ENCODE assay signal across 13 cellular contexts in genomic region chr5:68740204-68740910, GRCh38.
A peak's percentile ranks its signal among the peaks of the same experiment; 100 is the strongest.
DNase-seq lines count a peak whose midpoint lies in the region; ATAC-seq, FAIRE-seq and TF ChIP-seq lines count a peak whose summit lies in the region.
"Had no signal": no experiment of that assay in that cellular context is flagged by ENCODE, and none has a peak within 500 bp of the region (broad histone marks: within the 10 kb centered on the region; RNA-seq: fewer than 3 reads in every experiment).

No MANE protein-coding gene starts in this region.

- H3K4me3 ChIP-seq in liver (ENCODE audit: low read depth in 1 of 3, low read length in 3 of 3): no peak overlapping the region
- no peak overlapping the region for H3K4me3 ChIP-seq in HepG2 (replicated peaks in 1 of 3; ENCODE audit: insufficient read depth in 1 of 3, low read depth in 2 of 3, low read length in 3 of 3)
- H3K4me3 ChIP-seq in Peyer's patch: no peak overlapping the region
- no peak overlapping the region for H3K4me3 ChIP-seq in left lung
- H3K4me3 ChIP-seq: uterus had no signal

- H4K20me1 ChIP-seq in HepG2 (ENCODE audit: insufficient read depth, low read length): no peaks in the 10 kb centered on the region

- H3K27me3 ChIP-seq in liver (ENCODE audit: control insufficient read depth in 4 of 4, insufficient read depth in 4 of 4, low read length in 3 of 4) (no peaks in the 10 kb centered on the region), HepG2 (ENCODE audit: control insufficient read depth in 1 of 2, insufficient read depth in 2 of 2, low read length in 2 of 2) (no peaks in the 10 kb centered on the region), Peyer's patch (no peaks in the 10 kb centered on the region), left lung (no peaks in the 10 kb centered on the region)
- H3K27me3 ChIP-seq: uterus had no signal

- no peak overlapping the region for H3K4me3 Mint-ChIP-seq in stimulated activated naive B cell treated with anti-CD40 and anti-IgM and Interleukin-4, amounts not matched to agents 10 μg/mL and 1 μg/mL and 100 μg/mL, for 72 hours
- H3K4me3 Mint-ChIP-seq: central memory CD8-positive, alpha-beta T cell had no signal

- peaks cover 21% of the 10 kb centered on the region in 2 donors for H3K27me3 Mint-ChIP-seq in stimulated activated naive B cell treated with anti-CD40 and anti-IgM and Interleukin-4, amounts not matched to agents 10 μg/mL and 1 μg/mL and 100 μg/mL, for 72 hours
- H3K27me3 Mint-ChIP-seq: central memory CD8-positive, alpha-beta T cell had no signal

- TF ChIP-seq EP300 in HepG2 (IDR thresholded peaks at IDR 0.05; ENCODE audit: low read depth in 2 of 2, low read length in 2 of 2) (no peak), HepG2 (CRISPR knock-in tag; IDR thresholded peaks at IDR 0.05; ENCODE audit: borderline replicate concordance) (no peak)

- H3K4me2 ChIP-seq in HepG2 (ENCODE audit: low read depth, low read length): no peak overlapping the region

- no peak for TF ChIP-seq POLR2A in HepG2 (IDR thresholded peaks at IDR 0.05; ENCODE audit: insufficient read depth in 1 of 2, low read depth in 2 of 2, low read length in 2 of 2)
- TF ChIP-seq POLR2A in Peyer's patch (IDR thresholded peaks at IDR 0.05): no peak

- 81% methylated on average over 6 of the region's 6 CpGs for WGBS in liver
- 29% methylated on average over 6 of the region's 6 CpGs for WGBS in HepG2 (ENCODE audit: low lambda C conversion rate)

- no TSS peak for BruUV-seq in HepG2 (replicated peaks; lab: Mats Ljungman, UMichigan)

- TF ChIP-seq RAD21 in liver (IDR thresholded peaks at IDR 0.05) (peak in 1 of 2 donors; percentile 33), HepG2 (CRISPR knock-in tag; IDR thresholded peaks at IDR 0.05) (no peak)

- no peaks in the 10 kb centered on the region for H3K9me3 ChIP-seq in liver (ENCODE audit: control insufficient read depth in 4 of 4, low read length in 3 of 4)
- no peaks in the 10 kb centered on the region for H3K9me3 ChIP-seq in HepG2 (ENCODE audit: low read length)
- H3K9me3 ChIP-seq in Peyer's patch: no peaks in the 10 kb centered on the region
- no peaks in the 10 kb centered on the region for H3K9me3 ChIP-seq in left lung
- H3K9me3 ChIP-seq: uterus had no signal

- DNase-seq in HepG2 (ENCODE audit: low spot score) (no peak), M059J (ENCODE audit: low read depth) (peak; percentile 8), Peyer's patch (no peak), H4 (ENCODE audit: low spot score) (no peak), left lung (no peak)
- DNase-seq in stimulated activated naive B cell treated with anti-CD40 and anti-IgM and Interleukin-4, amounts not matched to agents 10 μg/mL and 1 μg/mL and 100 μg/mL, for 72 hours: peak; percentile 38
- DNase-seq: activated T-cell treated with anti-CD3 and anti-CD28 coated beads for 4 hours; MV-4-11; stimulated activated CD4-positive, alpha-beta T cell treated with anti-CD3 and anti-CD28 coated beads, Interleukin-4, amount 100 ng/mL, for 4 hours; uterus had no signal

- no peak overlapping the region for H3K27ac Mint-ChIP-seq in stimulated activated naive B cell treated with anti-CD40 and anti-IgM and Interleukin-4, amounts not matched to agents 10 μg/mL and 1 μg/mL and 100 μg/mL, for 72 hours

- H2AFZ ChIP-seq in HepG2 (ENCODE audit: low read length): no peak overlapping the region

- no peak for FAIRE-seq in HepG2 (lab: Jason Lieb, UNC)

- TF ChIP-seq CTCF in liver (IDR thresholded peaks at IDR 0.05; ENCODE audit: low read depth, low read length, missing input control): no peak
- no peak for TF ChIP-seq CTCF in HepG2 (CRISPR knock-in tag; IDR thresholded peaks at IDR 0.05)
- TF ChIP-seq CTCF in Peyer's patch (IDR thresholded peaks at IDR 0.05): no peak
- TF ChIP-seq CTCF in left lung (IDR thresholded peaks at IDR 0.05): no peak

- intact Hi-C loops in HepG2 (cut with micrococcal nuclease; ENCODE audit: unreplicated experiment): no loop called here
- intact Hi-C loops in left lung (cut with DNase I): no loop called here

- H3K9me3 Mint-ChIP-seq in stimulated activated naive B cell treated with anti-CD40 and anti-IgM and Interleukin-4, amounts not matched to agents 10 μg/mL and 1 μg/mL and 100 μg/mL, for 72 hours: peaks cover 5 to 8% of the 10 kb centered on the region in 2 donors
- H3K9me3 Mint-ChIP-seq: central memory CD8-positive, alpha-beta T cell had no signal

- H3K79me2 ChIP-seq in HepG2 (ENCODE audit: insufficient read depth, low read length): no peaks in the 10 kb centered on the region

- CTCF ChIA-PET in HepG2 (lab: Yijun Ruan, JAX; ENCODE audit: low intra/inter-chr PET ratio, low total read pairs): no interaction called here

- H3K9ac ChIP-seq in liver (ENCODE audit: low read depth in 1 of 2, low read length in 2 of 2) (no peak overlapping the region), HepG2 (ENCODE audit: insufficient read depth, low read depth, low read length) (no peak overlapping the region)

- ATAC-seq in HepG2: no peak
- peak; percentile 80 for ATAC-seq in HG02678 (IDR thresholded peaks at IDR 0.05; ENCODE audit: unreplicated experiment)
- peak; percentile 86 to 91 for ATAC-seq in stimulated activated naive B cell treated with anti-CD40 and anti-IgM and Interleukin-4, amounts not matched to agents 10 μg/mL and 1 μg/mL and 100 μg/mL, for 72 hours (replicated peaks)
- ATAC-seq in left lung: no peak

- in situ Hi-C loops in HepG2 (cut with HindIII; ENCODE audit: extremely low pct_ligation_motif_present, low pct_unique_long_range_greater_than_20kb): no loop called here

- H3K36me3 ChIP-seq in liver (ENCODE audit: control insufficient read depth in 4 of 4, insufficient read depth in 3 of 4, low read depth in 1 of 4, low read length in 3 of 4) (peaks cover 0 to 15% (median 0%) of the 10 kb centered on the region in 4 donors), HepG2 (replicated peaks in 1 of 2; ENCODE audit: control insufficient read depth in 1 of 2, insufficient read depth in 2 of 2, low read length in 2 of 2) (no peaks in the 10 kb centered on the region), Peyer's patch (no peaks in the 10 kb centered on the region), left lung (no peaks in the 10 kb centered on the region)
- H3K36me3 ChIP-seq: uterus had no signal

- peaks cover 2 to 42% (median 14%) of the 10 kb centered on the region in 4 donors for H3K4me1 ChIP-seq in liver (ENCODE audit: control insufficient read depth in 4 of 4, insufficient read depth in 4 of 4, low read length in 3 of 4)
- H3K4me1 ChIP-seq in HepG2 (ENCODE audit: insufficient read depth, low read length): no peaks in the 10 kb centered on the region
- no peaks in the 10 kb centered on the region for H3K4me1 ChIP-seq in Peyer's patch
- H3K4me1 ChIP-seq in left lung: no peaks in the 10 kb centered on the region
- H3K4me1 ChIP-seq: uterus had no signal

- H3K27ac ChIP-seq in liver (ENCODE audit: low read depth in 1 of 2, low read length in 2 of 2): peak overlapping the region; percentile 21 to 51
- H3K27ac ChIP-seq in HepG2 (ENCODE audit: extremely low read length, insufficient read depth, low read length): no peak overlapping the region
- H3K27ac ChIP-seq in Peyer's patch: no peak overlapping the region
- H3K27ac ChIP-seq in left lung: no peak overlapping the region
- H3K27ac ChIP-seq: uterus had no signal

- H3K36me3 Mint-ChIP-seq in stimulated activated naive B cell treated with anti-CD40 and anti-IgM and Interleukin-4, amounts not matched to agents 10 μg/mL and 1 μg/mL and 100 μg/mL, for 72 hours: peaks cover 3 to 8% of the 10 kb centered on the region in 2 donors

- POLR2A ChIA-PET in HepG2 (lab: Yijun Ruan, JAX): no interaction called here

- H3K4me1 Mint-ChIP-seq in stimulated activated naive B cell treated with anti-CD40 and anti-IgM and Interleukin-4, amounts not matched to agents 10 μg/mL and 1 μg/mL and 100 μg/mL, for 72 hours: peaks cover 37 to 46% of the 10 kb centered on the region in 2 donors

TF ChIP-seq in liver, 16 proteins besides CTCF, POLR2A, EP300 and RAD21:
- TF ChIP-seq YY1 (IDR thresholded peaks at IDR 0.05) (no peak), NR2F2 (IDR thresholded peaks at IDR 0.05) (no peak), HNF4A (conservative IDR thresholded peaks at IDR 0.05) (peak in 1 of 2 donors; percentile 31), RXRA (IDR thresholded peaks at IDR 0.05) (peak in 1 of 2 donors; percentile 39)

TF ChIP-seq in HepG2, 621 proteins besides CTCF, POLR2A, EP300 and RAD21 (continues in another document):
- TF ChIP-seq ZNF766 (CRISPR knock-in tag; IDR thresholded peaks at IDR 0.05; ENCODE audit: borderline replicate concordance): no peak
- TF ChIP-seq STAT6 (CRISPR knock-in tag; IDR thresholded peaks at IDR 0.05; ENCODE audit: borderline replicate concordance): no peak
- TF ChIP-seq ZNF17 (CRISPR knock-in tag; IDR thresholded peaks at IDR 0.05): no peak
- no peak for TF ChIP-seq ATF4 (CRISPR knock-in tag; IDR thresholded peaks at IDR 0.05)
- no peak for TF ChIP-seq NFRKB (IDR thresholded peaks at IDR 0.05)

Comparison
In these comparisons a context has a peak if more than half of its experiments do, and no peak if none do; other contexts are left out.
1. H3K27ac ChIP-seq: peak in liver (2 of 2); none in HepG2 (single experiment), Peyer's patch (0 of 4) and left lung (0 of 2).
2. ATAC-seq: peak in HG02678 (single experiment) and stimulated activated naive B cell treated with anti-CD40 and anti-IgM and Interleukin-4, amounts not matched to agents 10 μg/mL and 1 μg/mL and 100 μg/mL, for 72 hours (2 of 2); none in HepG2 (single experiment) and left lung (single experiment).
3. DNase-seq: peak in M059J (single experiment) and stimulated activated naive B cell treated with anti-CD40 and anti-IgM and Interleukin-4, amounts not matched to agents 10 μg/mL and 1 μg/mL and 100 μg/mL, for 72 hours (single experiment); none in HepG2 (single experiment), Peyer's patch (0 of 3), H4 (single experiment) and left lung (0 of 2).